1 cellular context compared by ENCODE assay signal in the genomic region with DNA sequence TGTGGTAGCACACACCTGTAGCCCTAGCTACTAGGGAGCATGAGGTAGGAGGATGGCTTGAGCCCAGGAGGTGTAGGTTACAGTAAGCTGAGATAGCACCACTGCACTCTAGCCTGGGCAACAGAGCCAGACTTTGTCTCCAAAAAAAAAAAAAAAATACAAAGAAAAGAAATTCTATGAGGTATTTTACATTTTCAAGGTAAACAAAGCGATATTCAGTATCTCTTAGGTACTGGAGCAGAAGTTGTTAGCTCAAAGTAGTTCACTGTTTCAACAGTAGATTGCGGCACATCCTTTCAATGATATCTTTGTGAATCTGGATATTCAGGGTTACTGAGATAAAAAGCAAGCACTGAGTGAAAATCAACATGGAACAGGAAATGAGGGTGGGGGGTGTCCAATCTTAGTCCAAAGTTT.
TF ChIP-seq lines count a peak whose summit lies in the region.

No MANE protein-coding gene starts in this region.

TF ChIP-seq in HepG2, 621 proteins besides CTCF, POLR2A, EP300 and RAD21 (continued from another document and continues in another):
- no peak for TF ChIP-seq XBP1 (CRISPR knock-in tag; IDR thresholded peaks at IDR 0.05)
- no peak for TF ChIP-seq MXD4 (CRISPR knock-in tag; IDR thresholded peaks at IDR 0.05)
- peak; percentile 74; the same call in 1 of the 2 replicates for TF ChIP-seq ZBTB20 (CRISPR knock-in tag; IDR thresholded peaks at IDR 0.05; ENCODE audit: borderline replicate concordance, low read depth)
- TF ChIP-seq, protein P1, sequence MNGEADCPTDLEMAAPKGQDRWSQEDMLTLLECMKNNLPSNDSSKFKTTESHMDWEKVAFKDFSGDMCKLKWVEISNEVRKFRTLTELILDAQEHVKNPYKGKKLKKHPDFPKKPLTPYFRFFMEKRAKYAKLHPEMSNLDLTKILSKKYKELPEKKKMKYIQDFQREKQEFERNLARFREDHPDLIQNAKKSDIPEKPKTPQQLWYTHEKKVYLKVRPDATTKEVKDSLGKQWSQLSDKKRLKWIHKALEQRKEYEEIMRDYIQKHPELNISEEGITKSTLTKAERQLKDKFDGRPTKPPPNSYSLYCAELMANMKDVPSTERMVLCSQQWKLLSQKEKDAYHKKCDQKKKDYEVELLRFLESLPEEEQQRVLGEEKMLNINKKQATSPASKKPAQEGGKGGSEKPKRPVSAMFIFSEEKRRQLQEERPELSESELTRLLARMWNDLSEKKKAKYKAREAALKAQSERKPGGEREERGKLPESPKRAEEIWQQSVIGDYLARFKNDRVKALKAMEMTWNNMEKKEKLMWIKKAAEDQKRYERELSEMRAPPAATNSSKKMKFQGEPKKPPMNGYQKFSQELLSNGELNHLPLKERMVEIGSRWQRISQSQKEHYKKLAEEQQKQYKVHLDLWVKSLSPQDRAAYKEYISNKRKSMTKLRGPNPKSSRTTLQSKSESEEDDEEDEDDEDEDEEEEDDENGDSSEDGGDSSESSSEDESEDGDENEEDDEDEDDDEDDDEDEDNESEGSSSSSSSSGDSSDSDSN (CRISPR knock-in tag; IDR thresholded peaks at IDR 0.05): 0 out of 2 replicates have a peak, but pooled peaks have one; percentile 19
- TF ChIP-seq, protein P2, sequence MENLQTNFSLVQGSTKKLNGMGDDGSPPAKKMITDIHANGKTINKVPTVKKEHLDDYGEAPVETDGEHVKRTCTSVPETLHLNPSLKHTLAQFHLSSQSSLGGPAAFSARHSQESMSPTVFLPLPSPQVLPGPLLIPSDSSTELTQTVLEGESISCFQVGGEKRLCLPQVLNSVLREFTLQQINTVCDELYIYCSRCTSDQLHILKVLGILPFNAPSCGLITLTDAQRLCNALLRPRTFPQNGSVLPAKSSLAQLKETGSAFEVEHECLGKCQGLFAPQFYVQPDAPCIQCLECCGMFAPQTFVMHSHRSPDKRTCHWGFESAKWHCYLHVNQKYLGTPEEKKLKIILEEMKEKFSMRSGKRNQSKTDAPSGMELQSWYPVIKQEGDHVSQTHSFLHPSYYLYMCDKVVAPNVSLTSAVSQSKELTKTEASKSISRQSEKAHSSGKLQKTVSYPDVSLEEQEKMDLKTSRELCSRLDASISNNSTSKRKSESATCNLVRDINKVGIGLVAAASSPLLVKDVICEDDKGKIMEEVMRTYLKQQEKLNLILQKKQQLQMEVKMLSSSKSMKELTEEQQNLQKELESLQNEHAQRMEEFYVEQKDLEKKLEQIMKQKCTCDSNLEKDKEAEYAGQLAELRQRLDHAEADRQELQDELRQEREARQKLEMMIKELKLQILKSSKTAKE (CRISPR knock-in tag; IDR thresholded peaks at IDR 0.05; ENCODE audit: borderline replicate concordance): 0 out of 2 replicates have a peak, but pooled peaks have one; percentile 26
- TF ChIP-seq, protein P3, sequence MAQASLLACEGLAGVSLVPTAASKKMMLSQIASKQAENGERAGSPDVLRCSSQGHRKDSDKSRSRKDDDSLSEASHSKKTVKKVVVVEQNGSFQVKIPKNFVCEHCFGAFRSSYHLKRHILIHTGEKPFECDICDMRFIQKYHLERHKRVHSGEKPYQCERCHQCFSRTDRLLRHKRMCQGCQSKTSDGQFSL (CRISPR knock-in tag; IDR thresholded peaks at IDR 0.05): peak; percentile 77
- TF ChIP-seq, protein P4, sequence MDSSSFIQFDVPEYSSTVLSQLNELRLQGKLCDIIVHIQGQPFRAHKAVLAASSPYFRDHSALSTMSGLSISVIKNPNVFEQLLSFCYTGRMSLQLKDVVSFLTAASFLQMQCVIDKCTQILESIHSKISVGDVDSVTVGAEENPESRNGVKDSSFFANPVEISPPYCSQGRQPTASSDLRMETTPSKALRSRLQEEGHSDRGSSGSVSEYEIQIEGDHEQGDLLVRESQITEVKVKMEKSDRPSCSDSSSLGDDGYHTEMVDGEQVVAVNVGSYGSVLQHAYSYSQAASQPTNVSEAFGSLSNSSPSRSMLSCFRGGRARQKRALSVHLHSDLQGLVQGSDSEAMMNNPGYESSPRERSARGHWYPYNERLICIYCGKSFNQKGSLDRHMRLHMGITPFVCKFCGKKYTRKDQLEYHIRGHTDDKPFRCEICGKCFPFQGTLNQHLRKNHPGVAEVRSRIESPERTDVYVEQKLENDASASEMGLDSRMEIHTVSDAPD (CRISPR knock-in tag; IDR thresholded peaks at IDR 0.05): no peak
- TF ChIP-seq HDAC1 (CRISPR knock-in tag; IDR thresholded peaks at IDR 0.05): peak; percentile 70; the same call in 1 of the 2 replicates
- TF ChIP-seq, protein P5, sequence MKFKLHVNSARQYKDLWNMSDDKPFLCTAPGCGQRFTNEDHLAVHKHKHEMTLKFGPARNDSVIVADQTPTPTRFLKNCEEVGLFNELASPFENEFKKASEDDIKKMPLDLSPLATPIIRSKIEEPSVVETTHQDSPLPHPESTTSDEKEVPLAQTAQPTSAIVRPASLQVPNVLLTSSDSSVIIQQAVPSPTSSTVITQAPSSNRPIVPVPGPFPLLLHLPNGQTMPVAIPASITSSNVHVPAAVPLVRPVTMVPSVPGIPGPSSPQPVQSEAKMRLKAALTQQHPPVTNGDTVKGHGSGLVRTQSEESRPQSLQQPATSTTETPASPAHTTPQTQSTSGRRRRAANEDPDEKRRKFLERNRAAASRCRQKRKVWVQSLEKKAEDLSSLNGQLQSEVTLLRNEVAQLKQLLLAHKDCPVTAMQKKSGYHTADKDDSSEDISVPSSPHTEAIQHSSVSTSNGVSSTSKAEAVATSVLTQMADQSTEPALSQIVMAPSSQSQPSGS (CRISPR knock-in tag; IDR thresholded peaks at IDR 0.05): peak; percentile 42; the same call in 1 of the 2 replicates
- TF ChIP-seq ARNTL (CRISPR knock-in tag; IDR thresholded peaks at IDR 0.05): 0 out of 2 replicates have a peak, but pooled peaks have one; percentile 8
- no peak for TF ChIP-seq ETV6 (CRISPR knock-in tag; conservative IDR thresholded peaks at IDR 0.05)
- TF ChIP-seq, protein P6, sequence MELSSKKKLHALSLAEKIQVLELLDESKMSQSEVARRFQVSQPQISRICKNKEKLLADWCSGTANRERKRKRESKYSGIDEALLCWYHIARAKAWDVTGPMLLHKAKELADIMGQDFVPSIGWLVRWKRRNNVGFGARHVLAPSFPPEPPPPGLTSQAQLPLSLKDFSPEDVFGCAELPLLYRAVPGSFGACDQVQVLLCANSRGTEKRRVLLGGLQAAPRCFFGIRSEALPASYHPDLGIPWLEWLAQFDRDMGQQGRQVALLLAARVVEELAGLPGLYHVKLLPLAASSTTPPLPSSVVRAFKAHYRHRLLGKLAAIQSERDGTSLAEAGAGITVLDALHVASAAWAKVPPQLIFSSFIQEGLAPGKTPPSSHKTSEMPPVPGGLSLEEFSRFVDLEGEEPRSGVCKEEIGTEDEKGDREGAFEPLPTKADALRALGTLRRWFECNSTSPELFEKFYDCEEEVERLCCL (CRISPR knock-in tag; IDR thresholded peaks at IDR 0.05; ENCODE audit: borderline replicate concordance): no peak
- TF ChIP-seq TCF7L2 (IDR thresholded peaks at IDR 0.05; ENCODE audit: low read depth, low read length): peak; percentile 46; the same call in 1 of the 2 replicates
- TF ChIP-seq, protein P7, sequence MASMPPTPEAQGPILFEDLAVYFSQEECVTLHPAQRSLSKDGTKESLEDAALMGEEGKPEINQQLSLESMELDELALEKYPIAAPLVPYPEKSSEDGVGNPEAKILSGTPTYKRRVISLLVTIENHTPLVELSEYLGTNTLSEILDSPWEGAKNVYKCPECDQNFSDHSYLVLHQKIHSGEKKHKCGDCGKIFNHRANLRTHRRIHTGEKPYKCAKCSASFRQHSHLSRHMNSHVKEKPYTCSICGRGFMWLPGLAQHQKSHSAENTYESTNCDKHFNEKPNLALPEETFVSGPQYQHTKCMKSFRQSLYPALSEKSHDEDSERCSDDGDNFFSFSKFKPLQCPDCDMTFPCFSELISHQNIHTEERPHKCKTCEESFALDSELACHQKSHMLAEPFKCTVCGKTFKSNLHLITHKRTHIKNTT (CRISPR knock-in tag; IDR thresholded peaks at IDR 0.05): no peak
- TF ChIP-seq, protein P8, sequence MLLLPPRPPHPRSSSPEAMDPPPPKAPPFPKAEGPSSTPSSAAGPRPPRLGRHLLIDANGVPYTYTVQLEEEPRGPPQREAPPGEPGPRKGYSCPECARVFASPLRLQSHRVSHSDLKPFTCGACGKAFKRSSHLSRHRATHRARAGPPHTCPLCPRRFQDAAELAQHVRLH (CRISPR knock-in tag; IDR thresholded peaks at IDR 0.05; ENCODE audit: borderline replicate concordance, low read depth): no peak
- TF ChIP-seq GFI1 (CRISPR knock-in tag; IDR thresholded peaks at IDR 0.05; ENCODE audit: borderline replicate concordance): peak; percentile 87
- no peak for TF ChIP-seq SRSF9 (IDR thresholded peaks at IDR 0.05; ENCODE audit: borderline replicate concordance, insufficient read depth, low read depth, low read length, poor library complexity, severe bottlenecking)
- TF ChIP-seq SOX13 (IDR thresholded peaks at IDR 0.05): peak; percentile 86
- TF ChIP-seq SOX13 (CRISPR knock-in tag; conservative IDR thresholded peaks at IDR 0.05 in 1 of 2, IDR thresholded peaks at IDR 0.05 in 1 of 2): peak in 1 of 2 experiments; percentile 95; a peak in 2 of 4 replicates
- TF ChIP-seq NFIC (IDR thresholded peaks at IDR 0.05; ENCODE audit: low read length): peak; percentile 95
- no peak for TF ChIP-seq ZNF292 (CRISPR knock-in tag; IDR thresholded peaks at IDR 0.05; ENCODE audit: borderline replicate concordance, low read depth)
- TF ChIP-seq, protein P9, sequence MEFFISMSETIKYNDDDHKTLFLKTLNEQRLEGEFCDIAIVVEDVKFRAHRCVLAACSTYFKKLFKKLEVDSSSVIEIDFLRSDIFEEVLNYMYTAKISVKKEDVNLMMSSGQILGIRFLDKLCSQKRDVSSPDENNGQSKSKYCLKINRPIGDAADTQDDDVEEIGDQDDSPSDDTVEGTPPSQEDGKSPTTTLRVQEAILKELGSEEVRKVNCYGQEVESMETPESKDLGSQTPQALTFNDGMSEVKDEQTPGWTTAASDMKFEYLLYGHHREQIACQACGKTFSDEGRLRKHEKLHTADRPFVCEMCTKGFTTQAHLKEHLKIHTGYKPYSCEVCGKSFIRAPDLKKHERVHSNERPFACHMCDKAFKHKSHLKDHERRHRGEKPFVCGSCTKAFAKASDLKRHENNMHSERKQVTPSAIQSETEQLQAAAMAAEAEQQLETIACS (CRISPR knock-in tag; IDR thresholded peaks at IDR 0.05): no peak
- no peak; the same call in 1 of the 2 replicates for TF ChIP-seq MTF1 (CRISPR knock-in tag; IDR thresholded peaks at IDR 0.05)
- TF ChIP-seq SP5 (CRISPR knock-in tag; IDR thresholded peaks at IDR 0.05; ENCODE audit: borderline replicate concordance, low read depth): peak; percentile 80
- TF ChIP-seq DPF2 (CRISPR knock-in tag; IDR thresholded peaks at IDR 0.05; ENCODE audit: borderline replicate concordance, low read depth): peak; percentile 96
- TF ChIP-seq, protein P10, sequence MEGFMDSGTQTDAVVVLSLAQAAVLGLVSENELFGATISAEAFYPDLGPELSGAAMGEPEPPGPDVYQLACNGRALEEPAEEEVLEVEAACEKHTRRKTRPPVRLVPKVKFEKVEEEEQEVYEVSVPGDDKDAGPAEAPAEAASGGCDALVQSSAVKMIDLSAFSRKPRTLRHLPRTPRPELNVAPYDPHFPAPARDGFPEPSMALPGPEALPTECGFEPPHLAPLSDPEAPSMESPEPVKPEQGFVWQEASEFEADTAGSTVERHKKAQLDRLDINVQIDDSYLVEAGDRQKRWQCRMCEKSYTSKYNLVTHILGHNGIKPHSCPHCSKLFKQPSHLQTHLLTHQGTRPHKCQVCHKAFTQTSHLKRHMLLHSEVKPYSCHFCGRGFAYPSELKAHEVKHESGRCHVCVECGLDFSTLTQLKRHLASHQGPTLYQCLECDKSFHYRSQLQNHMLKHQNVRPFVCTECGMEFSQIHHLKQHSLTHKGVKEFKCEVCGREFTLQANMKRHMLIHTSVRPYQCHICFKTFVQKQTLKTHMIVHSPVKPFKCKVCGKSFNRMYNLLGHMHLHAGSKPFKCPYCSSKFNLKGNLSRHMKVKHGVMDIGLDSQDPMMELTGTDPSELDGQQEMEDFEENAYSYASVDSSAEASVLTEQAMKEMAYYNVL (CRISPR knock-in tag; IDR thresholded peaks at IDR 0.05; ENCODE audit: borderline replicate concordance): no peak
- TF ChIP-seq ZFAT (CRISPR knock-in tag; conservative IDR thresholded peaks at IDR 0.05): no peak
- peak; percentile 76; the same call in 1 of the 2 replicates for TF ChIP-seq RCOR2 (CRISPR knock-in tag; IDR thresholded peaks at IDR 0.05)
- TF ChIP-seq SKI (IDR thresholded peaks at IDR 0.05; ENCODE audit: partially characterized antibody): peak; percentile 62
- TF ChIP-seq ZNF44 (CRISPR knock-in tag; IDR thresholded peaks at IDR 0.05): no peak
- peak; percentile 84 for TF ChIP-seq HOXD1 (CRISPR knock-in tag; IDR thresholded peaks at IDR 0.05)
- peak; percentile 84 for TF ChIP-seq CEBPG (CRISPR knock-in tag; IDR thresholded peaks at IDR 0.05)
- peak; percentile 94 for TF ChIP-seq HNF4A (CRISPR knock-in tag; IDR thresholded peaks at IDR 0.05)
- no peak for TF ChIP-seq FOXC1 (CRISPR knock-in tag; IDR thresholded peaks at IDR 0.05; ENCODE audit: borderline replicate concordance)
- TF ChIP-seq, protein P11, sequence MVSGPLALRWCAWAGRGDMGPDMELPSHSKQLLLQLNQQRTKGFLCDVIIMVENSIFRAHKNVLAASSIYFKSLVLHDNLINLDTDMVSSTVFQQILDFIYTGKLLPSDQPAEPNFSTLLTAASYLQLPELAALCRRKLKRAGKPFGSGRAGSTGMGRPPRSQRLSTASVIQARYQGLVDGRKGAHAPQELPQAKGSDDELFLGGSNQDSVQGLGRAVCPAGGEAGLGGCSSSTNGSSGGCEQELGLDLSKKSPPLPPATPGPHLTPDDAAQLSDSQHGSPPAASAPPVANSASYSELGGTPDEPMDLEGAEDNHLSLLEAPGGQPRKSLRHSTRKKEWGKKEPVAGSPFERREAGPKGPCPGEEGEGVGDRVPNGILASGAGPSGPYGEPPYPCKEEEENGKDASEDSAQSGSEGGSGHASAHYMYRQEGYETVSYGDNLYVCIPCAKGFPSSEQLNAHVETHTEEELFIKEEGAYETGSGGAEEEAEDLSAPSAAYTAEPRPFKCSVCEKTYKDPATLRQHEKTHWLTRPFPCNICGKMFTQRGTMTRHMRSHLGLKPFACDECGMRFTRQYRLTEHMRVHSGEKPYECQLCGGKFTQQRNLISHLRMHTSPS (CRISPR knock-in tag; IDR thresholded peaks at IDR 0.05; ENCODE audit: low read depth): no peak
- no peak for TF ChIP-seq ZBTB8A (CRISPR knock-in tag; IDR thresholded peaks at IDR 0.05; ENCODE audit: borderline replicate concordance, low read depth)
- no peak for TF ChIP-seq ZNF615 (CRISPR knock-in tag; IDR thresholded peaks at IDR 0.05; ENCODE audit: borderline replicate concordance)
- TF ChIP-seq ZFP1 (CRISPR knock-in tag; IDR thresholded peaks at IDR 0.05): peak; percentile 74
- no peak for TF ChIP-seq ZMAT3 (CRISPR knock-in tag; conservative IDR thresholded peaks at IDR 0.05)
- no peak for TF ChIP-seq SRSF4 (IDR thresholded peaks at IDR 0.05; ENCODE audit: low read depth, low read length, poor library complexity, severe bottlenecking)
- peak; percentile 50; the same call in 1 of the 2 replicates for TF ChIP-seq ZNF644 (CRISPR knock-in tag; IDR thresholded peaks at IDR 0.05; ENCODE audit: low read depth)
- TF ChIP-seq, protein P12, sequence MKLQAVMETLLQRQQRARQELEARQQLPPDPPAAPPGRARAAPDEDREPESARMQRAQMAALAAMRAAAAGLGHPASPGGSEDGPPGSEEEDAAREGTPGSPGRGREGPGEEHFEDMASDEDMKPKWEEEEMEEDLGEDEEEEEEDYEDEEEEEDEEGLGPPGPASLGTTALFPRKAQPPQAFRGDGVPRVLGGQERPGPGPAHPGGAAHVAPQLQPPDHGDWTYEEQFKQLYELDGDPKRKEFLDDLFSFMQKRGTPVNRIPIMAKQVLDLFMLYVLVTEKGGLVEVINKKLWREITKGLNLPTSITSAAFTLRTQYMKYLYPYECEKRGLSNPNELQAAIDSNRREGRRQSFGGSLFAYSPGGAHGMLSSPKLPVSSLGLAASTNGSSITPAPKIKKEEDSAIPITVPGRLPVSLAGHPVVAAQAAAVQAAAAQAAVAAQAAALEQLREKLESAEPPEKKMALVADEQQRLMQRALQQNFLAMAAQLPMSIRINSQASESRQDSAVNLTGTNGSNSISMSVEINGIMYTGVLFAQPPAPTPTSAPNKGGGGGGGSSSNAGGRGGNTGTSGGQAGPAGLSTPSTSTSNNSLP (IDR thresholded peaks at IDR 0.05; ENCODE audit: low read depth, low read length): peak; percentile 94
- no peak for TF ChIP-seq ZSCAN22 (CRISPR knock-in tag; IDR thresholded peaks at IDR 0.05)
